9 cellular contexts compared by ENCODE assay signal in the genomic region with DNA sequence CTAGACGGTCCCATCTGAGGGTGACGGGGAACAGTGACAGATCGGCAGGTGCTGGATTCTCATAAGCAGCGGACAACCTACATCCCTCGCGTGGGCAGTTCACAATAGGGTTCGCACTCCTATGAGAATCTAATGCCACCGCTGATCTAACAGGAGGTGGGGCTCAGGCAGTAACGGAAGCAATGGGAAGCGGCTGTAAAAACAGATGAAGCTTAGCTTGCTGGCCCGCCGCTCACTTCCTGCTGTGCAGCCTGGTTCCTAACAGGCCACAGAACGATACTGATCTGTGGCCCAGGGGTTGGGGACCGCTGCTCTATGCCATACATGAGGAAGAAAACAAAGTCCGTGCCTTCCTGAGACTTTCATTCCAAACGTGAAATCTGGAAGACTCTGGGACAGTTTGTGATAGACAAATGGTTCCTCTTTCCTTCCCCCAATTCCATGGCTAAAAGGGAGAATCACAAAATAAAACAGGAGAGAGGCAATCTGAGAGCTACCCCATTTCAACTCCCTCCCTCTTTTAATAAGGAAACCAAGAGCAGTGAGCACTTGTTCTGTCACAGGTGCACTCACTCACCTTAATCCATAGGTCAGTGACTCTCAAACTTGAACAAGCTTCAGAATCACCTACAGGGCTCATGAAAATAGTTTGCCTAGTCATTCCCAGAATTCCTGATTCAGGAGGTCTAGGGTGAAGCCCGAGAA. TPM values are rescaled to one million over a fixed set of nuclear protein-coding genes. Genes with fewer than 3 reads are reported as not detected.
A peak's percentile ranks its signal among the peaks of the same experiment; 100 is the strongest.
DNase-seq lines count a peak whose midpoint lies in the region; ATAC-seq lines count a peak whose summit lies in the region.
"Had no signal": no experiment of that assay in that cellular context is flagged by ENCODE, and none has a peak within 500 bp of the region (broad histone marks: within the 10 kb centered on the region; RNA-seq: fewer than 3 reads in every experiment).

No MANE protein-coding gene starts in this region.

- ATAC-seq in GM18868 (IDR thresholded peaks at IDR 0.05; ENCODE audit: unreplicated experiment) (peak; percentile 86), sciatic nerve (peak; percentile 73), HG02840 (IDR thresholded peaks at IDR 0.05; ENCODE audit: low FRiP score, unreplicated experiment) (no peak), GM19455 (IDR thresholded peaks at IDR 0.05; ENCODE audit: unreplicated experiment) (no peak)

- DNase-seq in UCSD-AML1 (lab: John Stamatoyannopoulos, UW; ENCODE audit: unreplicated experiment): peak; percentile 88
- DNase-seq in cerebellar cortex (ENCODE audit: low spot score): peak; percentile 53
- DNase-seq in sciatic nerve (ENCODE audit: low spot score): no peak
- no peak for DNase-seq in NCI-H1092 (lab: John Stamatoyannopoulos, UW)
- DNase-seq in NCI-H510A (lab: John Stamatoyannopoulos, UW): no peak
- DNase-seq: IMR-90 had no signal

- intact Hi-C loops in sciatic nerve (cut with DNase I): loop anchor here (10.0 kb wide), 1 partner anchor 722 kb away; a partner anchor contains a TSS

RNA-seq across cellular contexts. Expression of a gene that starts 12.1 kb away (rescaled TPM):
- total RNA-seq in sciatic nerve: 21.9 TPM

RNA-seq across cellular contexts. Expression of a gene that starts 16.4 kb away (rescaled TPM):
- total RNA-seq in sciatic nerve: not detected
- total RNA-seq: IMR-90 had no signal

RNA-seq across cellular contexts. Expression of a gene that starts 27.6 kb away (rescaled TPM):
- not detected for total RNA-seq in sciatic nerve
- total RNA-seq: IMR-90 had no signal

Comparison
In these comparisons a context has a peak if more than half of its experiments do, and no peak if none do; other contexts are left out.
1. ATAC-seq: peak in GM18868 (single experiment) and sciatic nerve (single experiment); none in HG02840 (single experiment) and GM19455 (single experiment).
2. DNase-seq: peak in UCSD-AML1 (single experiment) and cerebellar cortex (single experiment); none in sciatic nerve (single experiment), NCI-H1092 (single experiment) and NCI-H510A (single experiment).